In genomic region chr13:27329210-27329609, GRCh38 we compare ENCODE assay signal across 23 cellular contexts.
"Had no signal": no experiment of that assay in that cellular context is flagged by ENCODE, and none has a peak within 500 bp of the region (broad histone marks: within the 10 kb centered on the region; RNA-seq: fewer than 3 reads in every experiment).

No MANE protein-coding gene starts in this region.

- H3K27ac ChIP-seq: coronary artery, dorsolateral prefrontal cortex, epithelial cell of prostate, esophagus squamous epithelium, gastrocnemius medialis, heart right ventricle, left ventricle myocardium inferior, lower lobe of right lung had no signal

- H3K4me3 ChIP-seq: coronary artery, dorsolateral prefrontal cortex, esophagus squamous epithelium, gastrocnemius medialis, heart right ventricle, left ventricle myocardium inferior, lower lobe of right lung, mucosa of descending colon had no signal

- ATAC-seq: effector memory CD8-positive, alpha-beta T cell; esophagus mucosa; gastrocnemius medialis; heart right ventricle; left cardiac atrium; lower lobe of right lung; mucosa of descending colon had no signal

- DNase-seq: dermis blood vessel endothelial cell; dorsolateral prefrontal cortex; effector CD4-positive, alpha-beta T cell; effector memory CD8-positive, alpha-beta T cell; endodermal cell; erythroblast; esophagus squamous epithelium; foreskin fibroblast; foreskin melanocyte; gastrocnemius medialis; glutamatergic neuron; head of caudate nucleus; heart right ventricle; hippocampal formation; left cardiac atrium; left ventricle myocardium inferior; lower lobe of right lung; mesenchymal stem cell; mucosa of descending colon; naive B cell had no signal

- H3K4me1 ChIP-seq: esophagus squamous epithelium, gastrocnemius medialis, heart right ventricle, lower lobe of right lung had no signal

- H3K9me3 ChIP-seq: esophagus squamous epithelium, gastrocnemius medialis, heart right ventricle, left ventricle myocardium inferior, lower lobe of right lung, mucosa of descending colon had no signal

- H3K36me3 ChIP-seq: esophagus squamous epithelium, gastrocnemius medialis, heart right ventricle, left ventricle myocardium inferior, lower lobe of right lung had no signal
